13 cellular contexts compared by ENCODE assay signal in genomic region chr6:167858842-167859520, GRCh38. TPM values are rescaled to one million over a fixed set of nuclear protein-coding genes. Genes with fewer than 3 reads are reported as not detected.
DNase-seq lines count a peak whose midpoint lies in the region; ATAC-seq, FAIRE-seq and TF ChIP-seq lines count a peak whose summit lies in the region.
"Had no signal": no experiment of that assay in that cellular context is flagged by ENCODE, and none has a peak within 500 bp of the region (broad histone marks: within the 10 kb centered on the region; RNA-seq: fewer than 3 reads in every experiment).

No MANE protein-coding gene starts in this region.

- peaks cover 2% of the 10 kb centered on the region for H3K36me3 Mint-ChIP-seq in mesothelial cell of epicardium
- H3K36me3 Mint-ChIP-seq: activated CD8-positive, alpha-beta memory T cell treated with anti-CD3 and anti-CD28 coated beads, Interleukin-2, amount 10 ng/mL, durations not matched to agents 7 days and 5 days; CD14-positive monocyte had no signal

- peaks cover 14 to 25% of the 10 kb centered on the region in 2 experiments; a peak in 3 of 4 replicates for H3K4me1 ChIP-seq in SK-N-SH (ENCODE audit: control insufficient read depth in 1 of 2, insufficient read depth in 2 of 2, low read depth in 1 of 2, low read length in 1 of 2)
- peaks cover 3 to 21% (median 16%) of the 10 kb centered on the region in 4 experiments for H3K4me1 ChIP-seq in H1 (replicated peaks in 1 of 4; ENCODE audit: control insufficient read depth in 3 of 4, insufficient read depth in 4 of 4, low read length in 3 of 4)
- H3K4me1 ChIP-seq in subcutaneous abdominal adipose tissue (ENCODE audit: control insufficient read depth in 5 of 5, insufficient read depth in 5 of 5, low read length in 5 of 5): peaks cover 0 to 39% (median 28%) of the 10 kb centered on the region in 5 donors

- H4K91ac ChIP-seq in H1 (replicated peaks; ENCODE audit: insufficient read length, low read length): no peak overlapping the region

- H3K9me3 Mint-ChIP-seq in mesothelial cell of epicardium: no peaks in the 10 kb centered on the region

- H3K4me3 ChIP-seq in SK-N-SH (ENCODE audit: low read depth in 2 of 2, low read length in 1 of 2) (no peak overlapping the region), H1 (ENCODE audit: extremely low read depth in 1 of 4, insufficient read depth in 2 of 4, low read depth in 3 of 4, low read length in 4 of 4) (no peak overlapping the region), subcutaneous abdominal adipose tissue (ENCODE audit: low read depth in 1 of 5, low read length in 5 of 5) (no peak overlapping the region)

- H3K4ac ChIP-seq in H1 (replicated peaks; ENCODE audit: insufficient read length, low read depth, low read length): no peak overlapping the region

- peaks cover 4% of the 10 kb centered on the region; the same call in 1 of the 2 replicates for H4K20me1 ChIP-seq in SK-N-SH (ENCODE audit: insufficient read depth)
- peaks cover 5 to 14% of the 10 kb centered on the region in 2 experiments for H4K20me1 ChIP-seq in H1 (replicated peaks in 1 of 2; ENCODE audit: control insufficient read depth in 1 of 2, insufficient read depth in 2 of 2, low read length in 2 of 2)

- peaks cover 82% of the 10 kb centered on the region for H3K79me2 ChIP-seq in SK-N-SH (ENCODE audit: insufficient read depth)
- peaks cover 25 to 100% of the 10 kb centered on the region in 2 experiments; a peak in 3 of 4 replicates for H3K79me2 ChIP-seq in H1 (ENCODE audit: control insufficient read depth in 1 of 2, insufficient read depth in 2 of 2, low read length in 2 of 2)

- H2AFZ ChIP-seq in SK-N-SH (ENCODE audit: low read depth) (no peak overlapping the region), H1 (ENCODE audit: low read length) (no peak overlapping the region)

- H2BK5ac ChIP-seq in H1 (ENCODE audit: low read depth, low read length): no peak overlapping the region

- 67% methylated on average over 7 of the region's 7 CpGs for WGBS in SK-N-SH (ENCODE audit: low lambda C conversion rate)
- WGBS in H1 (ENCODE audit: extremely low coverage in 1 of 2, insufficient coverage in 1 of 2, insufficient read length in 1 of 2, insufficient replicate concordance in 2 of 2, low coverage in 1 of 2, low lambda C conversion rate in 2 of 2, missing lambda C conversion rate in 1 of 2), 2 experiments: 54 to 100% methylated on average over 1 to 7 of the region's 7 CpGs

- TF ChIP-seq CTCF in SK-N-SH (IDR thresholded peaks at IDR 0.05) (no peak), H1 (IDR thresholded peaks at IDR 0.05; ENCODE audit: control extremely low read depth in 1 of 3, insufficient read depth in 1 of 3, low read depth in 1 of 3, low read length in 3 of 3) (no peak), mesothelial cell of epicardium (IDR thresholded peaks at IDR 0.05; ENCODE audit: unreplicated experiment) (no peak)

- TF ChIP-seq EP300 in SK-N-SH (IDR thresholded peaks at IDR 0.05; ENCODE audit: borderline replicate concordance in 1 of 2, low read depth in 1 of 2, low read length in 1 of 2) (no peak), H1 (IDR thresholded peaks at IDR 0.05; ENCODE audit: borderline replicate concordance in 1 of 2, low read depth in 2 of 2, low read length in 2 of 2) (no peak)

- H3K27me3 ChIP-seq in SK-N-SH (ENCODE audit: insufficient read depth): no peaks in the 10 kb centered on the region
- no peaks in the 10 kb centered on the region for H3K27me3 ChIP-seq in H1 (replicated peaks in 1 of 4; ENCODE audit: control insufficient read depth in 3 of 4, extremely low read depth in 1 of 4, insufficient read depth in 3 of 4, low read length in 3 of 4)
- no peaks in the 10 kb centered on the region for H3K27me3 ChIP-seq in subcutaneous abdominal adipose tissue (ENCODE audit: control insufficient read depth in 5 of 5, insufficient read depth in 4 of 5, low read length in 5 of 5)

- no peak overlapping the region for H2BK15ac ChIP-seq in H1 (ENCODE audit: low read length)

- no peaks in the 10 kb centered on the region for H3K27me3 Mint-ChIP-seq in mesothelial cell of epicardium (ENCODE audit: low read depth)

- H3K9me3 ChIP-seq in SK-N-SH: no peaks in the 10 kb centered on the region
- H3K9me3 ChIP-seq in H1 (ENCODE audit: insufficient read depth in 2 of 2, low read depth in 1 of 2, low read length in 1 of 2): no peaks in the 10 kb centered on the region
- H3K9me3 ChIP-seq in subcutaneous abdominal adipose tissue (ENCODE audit: control insufficient read depth in 5 of 5, low read length in 5 of 5): no peaks in the 10 kb centered on the region

- H3K79me1 ChIP-seq in H1 (ENCODE audit: low read depth, low read length): peaks cover 6% of the 10 kb centered on the region; the same call in 1 of the 2 replicates

- H2AK5ac ChIP-seq in H1 (ENCODE audit: low read depth, low read length): no peak overlapping the region

- peaks cover 23% of the 10 kb centered on the region for H3F3A ChIP-seq in SK-N-SH (replicated peaks; ENCODE audit: insufficient read depth)

- H3K27ac ChIP-seq in SK-N-SH (ENCODE audit: low read depth in 2 of 2, low read length in 1 of 2) (peak overlapping the region; percentile 75 to 87; a peak in 3 of 4 replicates), H1 (ENCODE audit: low read depth, low read length) (peak overlapping the region; percentile 37; the same call in 1 of the 2 replicates), subcutaneous abdominal adipose tissue (ENCODE audit: low read depth, low read length) (peak overlapping the region; percentile 19)

- H3K56ac ChIP-seq in H1 (replicated peaks; ENCODE audit: insufficient read length, low read depth, low read length): no peak overlapping the region

- H3K4me2 ChIP-seq in SK-N-SH: peak overlapping the region; percentile 38; the same call in 1 of the 2 replicates
- H3K4me2 ChIP-seq in H1 (ENCODE audit: insufficient read depth in 1 of 2, low read depth in 2 of 2, low read length in 2 of 2): no peak overlapping the region

- TF ChIP-seq RAD21 in SK-N-SH (IDR thresholded peaks at IDR 0.05; ENCODE audit: low read length) (no peak), H1 (IDR thresholded peaks at IDR 0.05 in 1 of 2, conservative IDR thresholded peaks at IDR 0.05 in 1 of 2; ENCODE audit: low read depth in 2 of 2, low read length in 2 of 2) (no peak)

- peak overlapping the region; percentile 97 for H3K27ac Mint-ChIP-seq in mesothelial cell of epicardium
- H3K27ac Mint-ChIP-seq: activated CD8-positive, alpha-beta memory T cell treated with anti-CD3 and anti-CD28 coated beads, Interleukin-2, amount 10 ng/mL, durations not matched to agents 7 days and 5 days; CD14-positive monocyte had no signal

- no peak overlapping the region for H4K8ac ChIP-seq in H1 (ENCODE audit: extremely low read depth, insufficient read depth, low read length)

- no peak overlapping the region for H3K4me3 Mint-ChIP-seq in mesothelial cell of epicardium
- H3K4me3 Mint-ChIP-seq: activated CD8-positive, alpha-beta memory T cell treated with anti-CD3 and anti-CD28 coated beads, Interleukin-2, amount 10 ng/mL, durations not matched to agents 7 days and 5 days; CD14-positive monocyte had no signal

- H3K18ac ChIP-seq in H1 (ENCODE audit: extremely low read depth, low read length): no peak overlapping the region

- H3K14ac ChIP-seq in H1 (ENCODE audit: insufficient read length): no peak overlapping the region

- POLR2A ChIA-PET in SK-N-SH (lab: Yijun Ruan, JAX) (no interaction called here), H1 (lab: Charles Lee; ENCODE audit: partially characterized antibody) (no interaction called here)

- CTCF ChIA-PET in SK-N-SH (lab: Yijun Ruan, JAX): interaction anchor here (0.8 to 1.5 kb wide), 2 partner anchors 10 to 11 kb away, joined by 3 read pairs; no protein-coding TSS in a partner anchor
- CTCF ChIA-PET in H1 (lab: Charles Lee; ENCODE audit: partially characterized antibody): interaction anchor here (0.6 kb wide), 2 partner anchors 197 to 327 kb away, joined by 3 read pairs; no protein-coding TSS in a partner anchor

- TF ChIP-seq POLR2A in H1 (IDR thresholded peaks at IDR 0.05; ENCODE audit: control extremely low read depth in 1 of 2, low read depth in 2 of 2, low read length in 2 of 2): no peak

- H2BK20ac ChIP-seq in H1 (ENCODE audit: low read length): no peak overlapping the region

- H3K23ac ChIP-seq in H1 (ENCODE audit: insufficient read length): no peak overlapping the region

- H3K9me2 ChIP-seq in SK-N-SH: no peaks in the 10 kb centered on the region

- peaks cover 62% of the 10 kb centered on the region for H3K4me1 Mint-ChIP-seq in mesothelial cell of epicardium
- H3K4me1 Mint-ChIP-seq: CD14-positive monocyte had no signal

- ATAC-seq in SK-N-SH treated with all-trans-retinoic acid at 6 μM for 48 hours (no peak), HG03457 (IDR thresholded peaks at IDR 0.05; ENCODE audit: unreplicated experiment) (no peak)
- ATAC-seq: activated CD8-positive, alpha-beta memory T cell treated with anti-CD3 and anti-CD28 coated beads, Interleukin-2, amount 10 ng/mL, durations not matched to agents 7 days and 5 days had no signal

- peak overlapping the region; percentile 13; the same call in 1 of the 2 replicates for H3K9ac ChIP-seq in SK-N-SH
- no peak overlapping the region for H3K9ac ChIP-seq in H1 (replicated peaks in 1 of 4; ENCODE audit: extremely low read depth in 1 of 4, low read depth in 3 of 4, low read length in 3 of 4)
- H3K9ac ChIP-seq in subcutaneous abdominal adipose tissue (ENCODE audit: low read length in 5 of 5): no peak overlapping the region

- no peak overlapping the region; the same call in 1 of the 2 replicates for H2BK12ac ChIP-seq in H1 (ENCODE audit: low read depth, low read length)

- peaks cover 2% of the 10 kb centered on the region; the same call in 1 of the 2 replicates for H3K23me2 ChIP-seq in H1 (ENCODE audit: low read depth, low read length)

- H3K36me3 ChIP-seq in SK-N-SH (replicated peaks in 1 of 2; ENCODE audit: control insufficient read depth in 1 of 2, insufficient read depth in 2 of 2, low read length in 1 of 2): no peaks in the 10 kb centered on the region
- H3K36me3 ChIP-seq in H1 (ENCODE audit: control insufficient read depth in 2 of 4, insufficient read depth in 4 of 4, low read length in 3 of 4): no peaks in the 10 kb centered on the region
- no peaks in the 10 kb centered on the region for H3K36me3 ChIP-seq in subcutaneous abdominal adipose tissue (ENCODE audit: control insufficient read depth in 5 of 5, insufficient read depth in 5 of 5, low read length in 5 of 5)

- H2BK120ac ChIP-seq in H1 (replicated peaks; ENCODE audit: low read depth, low read length): no peak overlapping the region

- H4K5ac ChIP-seq in H1 (ENCODE audit: insufficient read length, low read depth, low read length): no peak overlapping the region

- no peak for DNase-seq in SK-N-SH
- DNase-seq in H1 (ENCODE audit: low read depth in 1 of 2, low spot score in 2 of 2): no peak
- DNase-seq in mesothelial cell of epicardium (ENCODE audit: low spot score in 2 of 2, unreplicated experiment in 2 of 2): no peak
- DNase-seq in activated effector memory CD4-positive, alpha-beta T cell treated with Interleukin-2 at 50 U/mL for 16 hours: no peak
- no peak for DNase-seq in islet precursor cell
- DNase-seq: 8988T; activated CD8-positive, alpha-beta memory T cell treated with anti-CD3 and anti-CD28 coated beads, Interleukin-2, amount 10 ng/mL, durations not matched to agents 7 days and 5 days; DMS79 treated with DMSO at 0.1 percent for 48 hours; effector CD8-positive, alpha-beta T cell had no signal

- no peak for FAIRE-seq in H1 (lab: Jason Lieb, UNC)

RNA-seq across cellular contexts. Expression of gene AFDN, which starts 32.3 kb away (rescaled TPM):
- polyA plus RNA-seq in SK-N-SH (2012; rRNA removed): 21.1 and 25.1 TPM in 2 replicates
- 16.9 and 18.7 TPM in 2 replicates for polyA plus RNA-seq in SK-N-SH (2012; cell fraction: cytosol; rRNA removed)
- polyA plus RNA-seq in SK-N-SH (2012; cell fraction: nucleus; rRNA removed): 53.9 and 73.4 TPM in 2 replicates
- 192 and 196 TPM in 2 replicates for total RNA-seq in H1 (2021; fragmentation: NEBNext Ultra II Directional; extraction: Animal tissue kit (Norgen Biotek cat#: 25700))
- polyA plus RNA-seq in H1 (2011; rRNA removed): 53.4 and 58.7 TPM in 2 replicates
- 95.2 TPM for polyA plus RNA-seq in H1 (2011; cell fraction: cytosol; rRNA removed)
- polyA plus RNA-seq in H1 (2011; cell fraction: nucleus; rRNA removed): 239 TPM
- polyA plus RNA-seq in H1 (2012, experiment 1 of 2): 116 to 142 TPM (median 133 TPM) in 4 replicates
- 6.9 TPM for polyA plus RNA-seq in H1 (2012, experiment 2 of 2)
- polyA plus RNA-seq in H1 (2013, experiment 1 of 2): 132 TPM
- 117 TPM for polyA plus RNA-seq in H1 (2013, experiment 2 of 2)
- 177 and 199 TPM in 2 replicates for polyA minus RNA-seq in H1 (2011; rRNA and poly(A)+ RNA removed)
- polyA minus RNA-seq in H1 (2011; cell fraction: cytosol; rRNA and poly(A)+ RNA removed): 154 TPM
- polyA minus RNA-seq in H1 (2011; cell fraction: nucleus; rRNA and poly(A)+ RNA removed): 329 TPM
- 280 to 284 TPM (median 282 TPM) in 3 replicates for total RNA-seq in mesothelial cell of epicardium

Comparison
In these comparisons a context has a peak if more than half of its experiments do, and no peak if none do; other contexts are left out.
1. H3K27ac ChIP-seq: peak in every context shown above with its lines; median percentile 81 in SK-N-SH; 37 in H1; 19 in subcutaneous abdominal adipose tissue.